9 cellular contexts compared by ENCODE assay signal in the genomic region with DNA sequence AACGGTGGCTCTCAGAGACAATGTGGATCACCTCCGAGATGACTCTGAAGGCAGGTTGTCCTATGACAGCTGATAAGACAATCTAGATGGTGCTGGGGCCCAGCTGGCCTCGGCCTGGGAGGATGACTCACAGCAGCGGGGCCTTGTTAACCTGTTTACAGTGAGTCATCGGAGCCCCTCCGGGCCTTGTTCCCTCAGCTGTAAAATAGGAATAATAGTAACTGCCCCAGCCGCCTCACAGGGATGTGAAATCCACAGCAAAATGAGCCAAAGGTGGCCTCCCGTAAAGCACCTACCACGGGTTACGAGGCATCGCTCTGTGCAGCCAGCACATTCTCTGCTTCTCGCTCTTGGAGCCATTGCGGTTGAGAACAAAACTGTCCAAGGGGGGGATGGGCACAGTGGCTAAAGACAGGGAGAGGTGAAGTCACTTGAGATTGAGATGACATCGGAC.
DNase-seq lines count a peak whose midpoint lies in the region; ATAC-seq, FAIRE-seq and TF ChIP-seq lines count a peak whose summit lies in the region.
"Had no signal": no experiment of that assay in that cellular context is flagged by ENCODE, and none has a peak within 500 bp of the region (broad histone marks: within the 10 kb centered on the region; RNA-seq: fewer than 3 reads in every experiment).

No MANE protein-coding gene starts in this region.

- BruUV-seq in PC-3 (replicated peaks; lab: Mats Ljungman, UMichigan), result no TSS peak
- no TSS peak for BruUV-seq in endothelial cell of umbilical vein (replicated peaks; lab: Mats Ljungman, UMichigan)

- intact Hi-C loops in PC-3 (cut with micrococcal nuclease) (loop anchor here (1.0 kb wide), 1 partner anchor 9 kb away; no protein-coding TSS in a partner anchor), endothelial cell of umbilical vein (cut with micrococcal nuclease) (no loop called here)

- ATAC-seq in PC-3 (peak; percentile 95), HG03196 (IDR thresholded peaks at IDR 0.05; ENCODE audit: unreplicated experiment) (no peak), gastroesophageal sphincter (no peak)

- H3K36me3 Mint-ChIP-seq in progenitor cell of endocrine pancreas (ENCODE audit: insufficient read depth), result no peaks in the 10 kb centered on the region

- no peak for TF ChIP-seq EP300 in gastroesophageal sphincter (IDR thresholded peaks at IDR 0.05)

- TF ChIP-seq CTCF in HEK293 (tag by site-specific recombination; IDR thresholded peaks at IDR 0.05), result no peak
- TF ChIP-seq CTCF in PC-3 (conservative IDR thresholded peaks at IDR 0.05; ENCODE audit: low read depth, low read length), result no peak
- no peak for TF ChIP-seq CTCF in endothelial cell of umbilical vein (IDR thresholded peaks at IDR 0.05; ENCODE audit: extremely low read depth in 1 of 2, insufficient read depth in 1 of 2, low read depth in 1 of 2, low read length in 2 of 2)
- no peak for TF ChIP-seq CTCF in progenitor cell of endocrine pancreas (IDR thresholded peaks at IDR 0.05; ENCODE audit: unreplicated experiment)
- no peak for TF ChIP-seq CTCF in gastroesophageal sphincter (IDR thresholded peaks at IDR 0.05)

- CTCF ChIA-PET in HEK293 (lab: Yijun Ruan, JAX), result interaction anchor here (0.6 to 13.6 kb wide), 4 partner anchors 152 to 540 kb away, joined by 3 to 455 read pairs (median 50); no protein-coding TSS in a partner anchor
- CTCF ChIA-PET in PC-3 (lab: Charles Lee), result no interaction called here
- CTCF ChIA-PET in endothelial cell of umbilical vein (lab: Charles Lee), result interaction anchor here (0.9 kb wide), 1 partner anchor 158 kb away, joined by 3 read pairs; no protein-coding TSS in a partner anchor

- H3K36me3 ChIP-seq in HEK293 (ENCODE audit: control insufficient read depth in 2 of 2, insufficient read depth in 1 of 2, low read length in 2 of 2), result no peaks in the 10 kb centered on the region
- H3K36me3 ChIP-seq in PC-3 (ENCODE audit: low read depth, low read length), result no peaks in the 10 kb centered on the region
- no peaks in the 10 kb centered on the region for H3K36me3 ChIP-seq in endothelial cell of umbilical vein (ENCODE audit: control insufficient read depth in 2 of 2, extremely low read depth in 1 of 2, insufficient read depth in 2 of 2, low read length in 2 of 2)
- H3K36me3 ChIP-seq in gastroesophageal sphincter, result no peaks in the 10 kb centered on the region

- H3K27me3 ChIP-seq in PC-3 (ENCODE audit: low read length), result no peaks in the 10 kb centered on the region
- no peaks in the 10 kb centered on the region for H3K27me3 ChIP-seq in endothelial cell of umbilical vein (ENCODE audit: control insufficient read depth in 2 of 2, insufficient read depth in 2 of 2, low read length in 2 of 2)
- H3K27me3 ChIP-seq in gastroesophageal sphincter, result peaks cover 23% of the 10 kb centered on the region

- no peaks in the 10 kb centered on the region for H3K9me2 ChIP-seq in PC-3 (replicated peaks; ENCODE audit: low read length)

- 0 out of 2 replicates have a peak overlapping the region, but pooled peaks have one; percentile 21 for H2AFZ ChIP-seq in PC-3 (ENCODE audit: low read length)
- no peak overlapping the region for H2AFZ ChIP-seq in endothelial cell of umbilical vein (ENCODE audit: low read depth, low read length)

- peaks cover 1% of the 10 kb centered on the region for H3K4me1 Mint-ChIP-seq in progenitor cell of endocrine pancreas (ENCODE audit: low read depth)

- H3K27me3 Mint-ChIP-seq in progenitor cell of endocrine pancreas, result peaks cover 20% of the 10 kb centered on the region

- H3F3A ChIP-seq in PC-3 (ENCODE audit: low read length, unreplicated experiment), result no peaks in the 10 kb centered on the region

- WGBS in gastroesophageal sphincter (ENCODE audit: low coverage in 1 of 2), 2 donors, result 55 to 87% methylated on average over 4 to 6 of the region's 14 CpGs

- peaks cover 6% of the 10 kb centered on the region for H3K4me1 ChIP-seq in HEK293 (ENCODE audit: control insufficient read depth, insufficient read depth, low read length)
- H3K4me1 ChIP-seq in PC-3 (ENCODE audit: insufficient read depth, low read length), result peaks cover 14% of the 10 kb centered on the region
- H3K4me1 ChIP-seq in endothelial cell of umbilical vein (ENCODE audit: control insufficient read depth, extremely low read depth, insufficient read depth, low read length), result no peaks in the 10 kb centered on the region
- no peaks in the 10 kb centered on the region for H3K4me1 ChIP-seq in gastroesophageal sphincter

- H3K4me3 Mint-ChIP-seq in progenitor cell of endocrine pancreas (ENCODE audit: low read depth), result no peak overlapping the region

- H3K27ac ChIP-seq in HEK293 (ENCODE audit: extremely low read depth, low read depth, low read length), result peak overlapping the region; percentile 50
- no peak overlapping the region for H3K27ac ChIP-seq in PC-3 (ENCODE audit: low read length)
- no peak overlapping the region for H3K27ac ChIP-seq in endothelial cell of umbilical vein (ENCODE audit: insufficient read depth, low read depth, low read length)
- H3K27ac ChIP-seq in gastroesophageal sphincter, result no peak overlapping the region

- dilution Hi-C loops in endothelial cell of umbilical vein (cut with MboI; ENCODE audit: extremely low pct_ligation_motif_present, low sequenced_read_pairs), result no loop called here

- no peak for FAIRE-seq in endothelial cell of umbilical vein (lab: Jason Lieb, UNC)

- peak overlapping the region; percentile 19 for H3K27ac Mint-ChIP-seq in progenitor cell of endocrine pancreas

- TF ChIP-seq POLR2A in endothelial cell of umbilical vein (IDR thresholded peaks at IDR 0.05; ENCODE audit: low read depth, low read length), result no peak
- no peak for TF ChIP-seq POLR2A in gastroesophageal sphincter (IDR thresholded peaks at IDR 0.05)

- no peaks in the 10 kb centered on the region for H3K9me3 Mint-ChIP-seq in progenitor cell of endocrine pancreas (ENCODE audit: low read depth)

- H3K9ac ChIP-seq in PC-3 (ENCODE audit: low read length) (no peak overlapping the region), endothelial cell of umbilical vein (replicated peaks; ENCODE audit: extremely low read depth, insufficient read depth, low read length) (no peak overlapping the region)

- peak overlapping the region; percentile 53 for H3K4me2 ChIP-seq in PC-3 (ENCODE audit: low read length)
- H3K4me2 ChIP-seq in endothelial cell of umbilical vein (ENCODE audit: insufficient read depth, low read length), result no peak overlapping the region

- POLR2A ChIA-PET in HEK293 (lab: Yijun Ruan, JAX), result interaction anchor here (1.4 kb wide), 1 partner anchor 8 kb away, joined by 5 read pairs; no protein-coding TSS in a partner anchor
- POLR2A ChIA-PET in PC-3 (lab: Charles Lee; ENCODE audit: unreplicated experiment), result no interaction called here
- POLR2A ChIA-PET in endothelial cell of umbilical vein (lab: Charles Lee), result no interaction called here

- H3K4me3 ChIP-seq in HEK293 (ENCODE audit: low read depth, low read length), result no peak overlapping the region
- 0 out of 2 replicates have a peak overlapping the region, but pooled peaks have one; percentile 3 for H3K4me3 ChIP-seq in PC-3 (ENCODE audit: low read length)
- H3K4me3 ChIP-seq in endothelial cell of umbilical vein (replicated peaks in 1 of 3; ENCODE audit: insufficient read depth in 1 of 3, low read depth in 1 of 3, low read length in 3 of 3), result no peak overlapping the region
- H3K4me3 ChIP-seq in gastroesophageal sphincter, result no peak overlapping the region
- H3K4me3 ChIP-seq: lung had no signal

- H3K9me3 ChIP-seq in HEK293 (ENCODE audit: control insufficient read depth, insufficient read depth, low read depth, low read length) (no peaks in the 10 kb centered on the region), PC-3 (ENCODE audit: low read length) (no peaks in the 10 kb centered on the region), endothelial cell of umbilical vein (replicated peaks; ENCODE audit: control insufficient read depth, insufficient read depth, low read length) (no peaks in the 10 kb centered on the region), gastroesophageal sphincter (no peaks in the 10 kb centered on the region)

- H4K20me1 ChIP-seq in PC-3 (ENCODE audit: low read length) (no peaks in the 10 kb centered on the region), endothelial cell of umbilical vein (replicated peaks; ENCODE audit: control insufficient read depth, extremely low read depth, insufficient read depth, low read length) (no peaks in the 10 kb centered on the region)

- H3K79me2 ChIP-seq in PC-3 (ENCODE audit: low read length), result no peaks in the 10 kb centered on the region
- H3K79me2 ChIP-seq in endothelial cell of umbilical vein (ENCODE audit: control insufficient read depth, insufficient read depth, low read length), result no peaks in the 10 kb centered on the region

- DNase-seq in PC-3 (peak; percentile 94), endothelial cell of umbilical vein (ENCODE audit: low read depth, low spot score) (peak; percentile 15), progenitor cell of endocrine pancreas (ENCODE audit: low spot score, unreplicated experiment) (no peak), T-helper 9 cell (no peak)
- DNase-seq: NCI-H2081 treated with DMSO at 0.1 percent for 48 hours had no signal

- no peaks in the 10 kb centered on the region for H3K9me1 ChIP-seq in endothelial cell of umbilical vein (replicated peaks; ENCODE audit: control insufficient read depth, extremely low read depth, insufficient read depth, low read length)

TF ChIP-seq in HEK293, 187 proteins besides CTCF, POLR2A, EP300 and RAD21 (continues in another document):
- TF ChIP-seq SALL2 (tag by site-specific recombination; IDR thresholded peaks at IDR 0.05; ENCODE audit: borderline replicate concordance), result no peak

TF ChIP-seq in endothelial cell of umbilical vein, 7 proteins besides CTCF, POLR2A, EP300 and RAD21:
- TF ChIP-seq FOS (IDR thresholded peaks at IDR 0.05; ENCODE audit: borderline replicate concordance, insufficient read depth, low read length), result peak; percentile 53
- TF ChIP-seq GATA2 (IDR thresholded peaks at IDR 0.05; ENCODE audit: insufficient read depth, insufficient read length, low read depth, low read length), result no peak
- TF ChIP-seq EZH2 (IDR thresholded peaks at IDR 0.05; ENCODE audit: borderline replicate concordance, low read depth, low read length, severe bottlenecking), result no peak
- no peak for TF ChIP-seq POLR2AphosphoS5 (IDR thresholded peaks at IDR 0.05; ENCODE audit: insufficient read depth, low read depth, low read length)
- TF ChIP-seq MYC (IDR thresholded peaks at IDR 0.05; ENCODE audit: low read depth, low read length), result no peak
- TF ChIP-seq JUN (IDR thresholded peaks at IDR 0.05; ENCODE audit: borderline replicate concordance, insufficient read depth, insufficient read length, low read depth), result peak; percentile 41

Comparison
In these comparisons a context has a peak if more than half of its experiments do, and no peak if none do; other contexts are left out.
1. DNase-seq: peak in PC-3 (single experiment) and endothelial cell of umbilical vein (single experiment); none in progenitor cell of endocrine pancreas (single experiment) and T-helper 9 cell (single experiment).